Comparison of ENCODE assay signal across 8 cellular contexts in the genomic region with DNA sequence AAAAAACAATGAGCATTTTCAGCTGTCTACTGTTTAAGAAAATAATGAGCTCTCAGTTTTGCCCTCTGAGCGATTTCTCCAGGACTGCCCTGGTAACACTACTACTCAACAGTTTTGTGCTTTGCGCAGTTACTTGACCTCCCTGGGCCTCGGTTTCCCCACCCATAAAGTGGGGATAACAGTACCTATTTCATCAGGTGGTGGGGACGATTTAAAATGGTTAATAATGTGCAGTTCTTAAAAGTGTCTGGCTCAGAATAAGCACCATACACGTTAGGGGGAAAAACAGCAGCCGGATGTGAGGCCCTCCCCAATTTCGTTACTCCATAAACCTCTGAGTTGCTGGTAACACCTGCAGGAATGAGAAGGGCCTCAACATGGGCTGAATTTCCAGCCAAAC. TPM values are rescaled to one million over a fixed set of nuclear protein-coding genes. Genes with fewer than 3 reads are reported as not detected.
DNase-seq lines count a peak whose midpoint lies in the region; ATAC-seq and TF ChIP-seq lines count a peak whose summit lies in the region.

No MANE protein-coding gene starts in this region.

- H3K27me3 ChIP-seq in CD8-positive, alpha-beta memory T cell (ENCODE audit: insufficient read depth, low read length, poor library complexity, severe bottlenecking) = no peaks in the 10 kb centered on the region
- no peaks in the 10 kb centered on the region for H3K27me3 ChIP-seq in Panc1 (ENCODE audit: control insufficient read depth, insufficient read depth, low read length)
- H3K27me3 ChIP-seq in parathyroid adenoma (ENCODE audit: control insufficient read depth, insufficient read depth, low read length) = no peaks in the 10 kb centered on the region

- no peak overlapping the region for H3K27ac ChIP-seq in CD8-positive, alpha-beta memory T cell (ENCODE audit: low read depth, low read length)
- H3K27ac ChIP-seq in Panc1 (ENCODE audit: low read length) = peak overlapping the region; percentile 88
- no peak overlapping the region for H3K27ac ChIP-seq in parathyroid adenoma

- in situ Hi-C loops in Panc1 (cut with HindIII; ENCODE audit: low pct_unique_long_range_greater_than_20kb, low sequenced_read_pairs) = no loop called here

- H3K4me2 ChIP-seq in parathyroid adenoma (ENCODE audit: low read length) = peak overlapping the region; percentile 91

- peak overlapping the region; percentile 90 to 97 (median 94) for H3K4me3 Mint-ChIP-seq in CD8-positive, alpha-beta memory T cell

- peaks cover 5% of the 10 kb centered on the region for H3K79me2 ChIP-seq in parathyroid adenoma

- no peak overlapping the region for H3K9ac ChIP-seq in parathyroid adenoma

- H3K27me3 Mint-ChIP-seq in CD8-positive, alpha-beta memory T cell = peaks cover 0 to 5% of the 10 kb centered on the region in 2 donors

- peak overlapping the region; percentile 93 for H2AFZ ChIP-seq in parathyroid adenoma

- CTCF ChIA-PET in CD8-positive, alpha-beta memory T cell (lab: Charles Lee) = interaction anchor here (1.0 to 6.6 kb wide), 6 partner anchors 12 to 245 kb away, joined by 3 to 94 read pairs (median 16); a partner anchor contains a TSS
- CTCF ChIA-PET in Panc1 (lab: Charles Lee) = no interaction called here

- intact Hi-C loops in Panc1 (cut with micrococcal nuclease; ENCODE audit: unreplicated experiment) = loop anchor here (10.0 kb wide), 1 partner anchor 238 kb away; no protein-coding TSS in a partner anchor

- H3K4me1 Mint-ChIP-seq in CD8-positive, alpha-beta memory T cell = peaks cover 21 to 31% (median 29%) of the 10 kb centered on the region in 3 donors

- no TSS peak for BruUV-seq in Panc1 (replicated peaks; lab: Mats Ljungman, UMichigan)

- no peaks in the 10 kb centered on the region for H3K9me3 ChIP-seq in CD8-positive, alpha-beta memory T cell (ENCODE audit: low read length)
- H3K9me3 ChIP-seq in Panc1 (ENCODE audit: control insufficient read depth, insufficient read depth, low read depth, low read length) = no peaks in the 10 kb centered on the region
- H3K9me3 ChIP-seq in parathyroid adenoma (ENCODE audit: control insufficient read depth, low read length) = no peaks in the 10 kb centered on the region

- no peak overlapping the region for H3K4me3 ChIP-seq in CD8-positive, alpha-beta memory T cell (ENCODE audit: low read length)
- H3K4me3 ChIP-seq in Panc1 (ENCODE audit: low read depth in 2 of 2, low read length in 2 of 2) (peak overlapping the region; percentile 73 to 88), epithelial cell of proximal tubule (ENCODE audit: low read depth, low read length) (peak overlapping the region; percentile 80), parathyroid adenoma (ENCODE audit: low read depth, low read length) (peak overlapping the region; percentile 98)

- no peaks in the 10 kb centered on the region for H3K36me3 ChIP-seq in CD8-positive, alpha-beta memory T cell (ENCODE audit: insufficient read depth, low read length)
- no peaks in the 10 kb centered on the region for H3K36me3 ChIP-seq in Panc1 (ENCODE audit: control insufficient read depth, insufficient read depth, low read length)
- H3K36me3 ChIP-seq in parathyroid adenoma (ENCODE audit: control insufficient read depth, insufficient read depth, low read length) = no peaks in the 10 kb centered on the region

- ATAC-seq in Panc1 = no peak

- H3K36me3 Mint-ChIP-seq in CD8-positive, alpha-beta memory T cell = peaks cover 2 to 9% (median 5%) of the 10 kb centered on the region in 3 donors

- no peaks in the 10 kb centered on the region for H3K9me3 Mint-ChIP-seq in CD8-positive, alpha-beta memory T cell

- POLR2A ChIA-PET in CD8-positive, alpha-beta memory T cell (lab: Charles Lee) = interaction anchor here (1.2 to 2.5 kb wide), 2 partner anchors 42 to 245 kb away, joined by 3 to 18 read pairs; a partner anchor contains a TSS
- POLR2A ChIA-PET in Panc1 (lab: Charles Lee) = interaction anchor here (0.6 kb wide), 1 partner anchor 809 kb away, joined by 3 read pairs; no protein-coding TSS in a partner anchor

- TF ChIP-seq CTCF in Panc1 (IDR thresholded peaks at IDR 0.05) (no peak), epithelial cell of proximal tubule (conservative IDR thresholded peaks at IDR 0.05; ENCODE audit: low read depth, low read length) (no peak), parathyroid adenoma (IDR thresholded peaks at IDR 0.05) (no peak)

- H3K4me1 ChIP-seq in CD8-positive, alpha-beta memory T cell (ENCODE audit: insufficient read depth, low read length) = peaks cover 10% of the 10 kb centered on the region
- H3K4me1 ChIP-seq in Panc1 (ENCODE audit: control insufficient read depth, insufficient read depth, low read length) = peaks cover 11% of the 10 kb centered on the region; the same call in 1 of the 2 replicates
- H3K4me1 ChIP-seq in parathyroid adenoma = peaks cover 9% of the 10 kb centered on the region

- no peak for DNase-seq in CD8-positive, alpha-beta memory T cell
- no peak for DNase-seq in Panc1 (ENCODE audit: low read depth, low spot score)
- DNase-seq in epithelial cell of proximal tubule (ENCODE audit: low read depth) = no peak
- no peak for DNase-seq in NCI-H345 treated with DMSO at 0.1 percent for 48 hours (lab: John Stamatoyannopoulos, UW; ENCODE audit: unreplicated experiment)
- DNase-seq in NCI-H1105 treated with DMSO at 0.1 percent for 48 hours (lab: John Stamatoyannopoulos, UW) = no peak
- DNase-seq in superior temporal gyrus (ENCODE audit: extremely low spot score) = no peak
- no peak for DNase-seq in NCI-H1048 (lab: John Stamatoyannopoulos, UW)

- peak overlapping the region in 7 of 8 donors; percentile 52 to 95 (median 66) for H3K27ac Mint-ChIP-seq in CD8-positive, alpha-beta memory T cell

RNA-seq across cellular contexts. Expression of a gene that starts 1.1 kb away (rescaled TPM):
- 10 to 100 TPM in 1 of 2 experiments, 1 to 10 TPM in 1; 8.2 to 10.7 TPM for total RNA-seq in CD8-positive, alpha-beta memory T cell
- polyA plus RNA-seq in CD8-positive, alpha-beta memory T cell = 9.7 TPM
- 11.0 TPM for total RNA-seq in Panc1 (2021; ENCODE audit: unreplicated experiment)
- polyA plus RNA-seq in Panc1 (2012; ENCODE audit: insufficient read length) = 6.9 TPM
- 4.6 and 12.5 TPM in 2 replicates for total RNA-seq in epithelial cell of proximal tubule

RNA-seq across cellular contexts. Expression of a gene that starts 41.9 kb away (rescaled TPM):
- total RNA-seq in CD8-positive, alpha-beta memory T cell = 100 to 1,000 TPM; 120 to 122 TPM
- polyA plus RNA-seq in CD8-positive, alpha-beta memory T cell = 137 TPM
- total RNA-seq in Panc1 (2021; ENCODE audit: unreplicated experiment) (74.4 TPM), epithelial cell of proximal tubule (140 and 186 TPM in 2 replicates)
- polyA plus RNA-seq in Panc1 (2012; ENCODE audit: insufficient read length) = 67.9 TPM
